In the genomic region with DNA sequence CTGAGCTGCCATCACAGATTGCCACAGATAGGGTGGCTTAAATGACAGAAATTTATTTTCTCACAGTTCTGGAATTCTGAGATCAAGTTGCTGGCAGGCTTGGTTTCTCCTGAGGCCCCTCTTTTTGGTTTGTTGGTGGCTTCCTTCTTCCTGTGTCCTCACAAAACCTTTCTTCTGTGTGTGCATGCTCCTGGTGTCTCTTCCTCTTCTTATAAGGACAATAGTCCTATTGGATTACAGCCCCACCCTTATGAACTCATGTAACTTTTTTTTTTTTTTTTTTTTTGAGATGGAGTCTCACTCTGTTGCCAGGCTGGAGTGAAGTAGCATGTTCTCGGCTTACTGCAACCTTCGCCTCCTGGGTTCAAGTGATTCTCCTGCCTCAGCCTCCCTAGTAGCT, we compare ENCODE assay signal across 32 cellular contexts. TPM values are rescaled to one million over a fixed set of nuclear protein-coding genes. Genes with fewer than 3 reads are reported as not detected.
"Had no signal": no experiment of that assay in that cellular context is flagged by ENCODE, and none has a peak within 500 bp of the region (broad histone marks: within the 10 kb centered on the region; RNA-seq: fewer than 3 reads in every experiment).

No MANE protein-coding gene starts in this region.

- H3K36me3 Mint-ChIP-seq: activated naive CD8-positive, alpha-beta T cell treated with anti-CD3 and anti-CD28 coated beads for 36 hours; naive B cell; stimulated activated memory B cell treated with anti-CD40 and anti-IgM and Interleukin-4, amounts not matched to agents 10 μg/mL and 1 μg/mL and 100 μg/mL, for 72 hours; T-cell had no signal

- H3K27me3 ChIP-seq: adrenal gland, ascending aorta, heart left ventricle, neutrophil, ovary, right lobe of liver, stomach, thyroid gland had no signal

- H3K27me3 Mint-ChIP-seq: brain, progenitor cell of endocrine pancreas had no signal

- DNase-seq: activated B cell treated with CpG ODN at 0.5 μM for 24 hours; activated CD4-positive, alpha-beta T cell treated with anti-CD3 and anti-CD28 coated beads for 36 hours; activated CD4-positive, alpha-beta T cell treated with anti-CD3 and anti-CD28 coated beads, Interleukin-2, amount 50 U/mL, for 4 hours; activated effector memory CD4-positive, alpha-beta T cell treated with Interleukin-2 at 50 U/mL for 16 hours; activated naive CD4-positive, alpha-beta T cell treated with anti-CD3 and anti-CD28 coated beads for 36 hours; activated naive CD8-positive, alpha-beta T cell treated with anti-CD3 and anti-CD28 coated beads for 36 hours; adrenal gland; cortex of kidney; effector memory CD8-positive, alpha-beta T cell; foreskin fibroblast; heart left ventricle; hypothalamus; immature natural killer cell; kidney; mesenchymal stem cell; naive B cell; nephron progenitor cell; ovary; right lobe of liver; stimulated activated CD4-positive, alpha-beta T cell treated with anti-CD3 and anti-CD28 coated beads, Interleukin-1b, Interleukin-23, amount 100 ng/mL, for 48 hours; stimulated activated CD4-positive, alpha-beta T cell treated with anti-CD3 and anti-CD28 coated beads, Interleukin-4, amount 100 ng/mL, for 4 hours; stimulated activated CD8-positive, alpha-beta memory T cell treated with anti-CD3 and anti-CD28 coated beads, Interleukin-4, amount 100 ng/mL, for 48 hours; stomach; T-cell; thyroid gland had no signal

- H3K9me3 ChIP-seq: adrenal gland, ascending aorta, neutrophil, ovary, right lobe of liver, stomach, thyroid gland had no signal

- H3K27ac ChIP-seq: adrenal gland, heart left ventricle, neutrophil, ovary, right lobe of liver, skin epidermis, stomach, thyroid gland had no signal

- H3K4me1 Mint-ChIP-seq: activated B cell treated with CpG ODN at 0.5 μM for 24 hours; activated CD4-positive, alpha-beta T cell treated with anti-CD3 and anti-CD28 coated beads for 36 hours; activated naive CD8-positive, alpha-beta T cell treated with anti-CD3 and anti-CD28 coated beads for 36 hours; immature natural killer cell; naive B cell; stimulated activated memory B cell treated with anti-CD40 and anti-IgM and Interleukin-4, amounts not matched to agents 10 μg/mL and 1 μg/mL and 100 μg/mL, for 72 hours; T-cell had no signal

- ATAC-seq: activated CD4-positive, alpha-beta T cell treated with anti-CD3 and anti-CD28 coated beads for 36 hours; effector memory CD8-positive, alpha-beta T cell; heart left ventricle; right lobe of liver; stimulated activated memory B cell treated with anti-CD40 and anti-IgM and Interleukin-4, amounts not matched to agents 10 μg/mL and 1 μg/mL and 100 μg/mL, for 72 hours; T-cell had no signal

- H3K4me3 Mint-ChIP-seq: activated B cell treated with CpG ODN at 0.5 μM for 24 hours; activated CD4-positive, alpha-beta T cell treated with anti-CD3 and anti-CD28 coated beads for 36 hours; activated naive CD4-positive, alpha-beta T cell treated with anti-CD3 and anti-CD28 coated beads for 36 hours; activated naive CD8-positive, alpha-beta T cell treated with anti-CD3 and anti-CD28 coated beads for 36 hours; brain; effector memory CD8-positive, alpha-beta T cell; immature natural killer cell; naive B cell; nephron progenitor cell; stimulated activated memory B cell treated with anti-CD40 and anti-IgM and Interleukin-4, amounts not matched to agents 10 μg/mL and 1 μg/mL and 100 μg/mL, for 72 hours; T-cell; T-helper 2 cell treated with Interferon-gamma antibody and Interleukin-4, amounts not matched to agents 5 μg/mL and 100 μg/mL, for 36 hours had no signal

- H3K4me3 ChIP-seq: adrenal gland, ascending aorta, heart left ventricle, ovary, right lobe of liver, skin epidermis, stomach, thyroid gland had no signal

- H3K27ac Mint-ChIP-seq: activated B cell treated with CpG ODN at 0.5 μM for 24 hours; activated CD4-positive, alpha-beta T cell treated with anti-CD3 and anti-CD28 coated beads for 36 hours; activated naive CD4-positive, alpha-beta T cell treated with anti-CD3 and anti-CD28 coated beads for 36 hours; activated naive CD8-positive, alpha-beta T cell treated with anti-CD3 and anti-CD28 coated beads for 36 hours; brain; effector memory CD8-positive, alpha-beta T cell; immature natural killer cell; nephron progenitor cell; progenitor cell of endocrine pancreas; stimulated activated memory B cell treated with anti-CD40 and anti-IgM and Interleukin-4, amounts not matched to agents 10 μg/mL and 1 μg/mL and 100 μg/mL, for 72 hours; T-cell; T-helper 2 cell treated with Interferon-gamma antibody and Interleukin-4, amounts not matched to agents 5 μg/mL and 100 μg/mL, for 36 hours had no signal

- H3K36me3 ChIP-seq: adrenal gland, ascending aorta, heart left ventricle, neutrophil, ovary, right lobe of liver, stomach, thyroid gland had no signal

- H3K4me1 ChIP-seq: right lobe of liver had no signal

- H3K9me3 Mint-ChIP-seq: effector memory CD8-positive, alpha-beta T cell; stimulated activated memory B cell treated with anti-CD40 and anti-IgM and Interleukin-4, amounts not matched to agents 10 μg/mL and 1 μg/mL and 100 μg/mL, for 72 hours had no signal

RNA-seq across cellular contexts. Expression of gene F3, which starts 41.0 kb away (rescaled TPM):
- polyA plus RNA-seq: immature natural killer cell had no signal
